In the genomic region with DNA sequence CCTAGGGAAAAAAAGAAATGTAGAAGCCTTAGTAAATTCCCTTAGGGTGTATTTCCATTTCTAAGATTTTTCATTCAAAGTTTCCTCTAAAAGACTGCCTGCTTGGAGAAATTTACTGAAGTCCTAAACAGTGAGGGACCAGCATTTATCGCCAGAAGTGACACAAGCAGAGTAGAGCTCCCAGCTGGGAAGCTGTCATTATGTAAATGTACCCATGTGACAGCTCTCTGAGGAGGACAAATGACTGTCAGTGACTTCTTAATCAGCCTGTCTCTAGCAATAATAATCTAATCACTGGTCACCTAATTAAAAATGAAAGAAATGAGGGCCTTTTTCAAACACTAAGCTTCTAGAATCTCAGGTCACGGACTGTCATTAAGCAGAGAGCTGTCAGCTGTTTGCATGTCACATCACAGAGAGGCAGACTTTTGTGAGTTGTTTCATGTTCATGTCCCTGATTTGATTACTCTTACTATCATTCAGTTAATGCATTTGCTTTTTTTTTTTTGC, we compare ENCODE assay signal across 22 cellular contexts.
A peak's percentile ranks its signal among the peaks of the same experiment; 100 is the strongest.
DNase-seq lines count a peak whose midpoint lies in the region; ATAC-seq and TF ChIP-seq lines count a peak whose summit lies in the region.
"Had no signal": no experiment of that assay in that cellular context is flagged by ENCODE, and none has a peak within 500 bp of the region (broad histone marks: within the 10 kb centered on the region; RNA-seq: fewer than 3 reads in every experiment).

No MANE protein-coding gene starts in this region.

- 0 out of 2 replicates have a peak, but pooled peaks cover under 1% of the 10 kb centered on the region for H3K9me3 ChIP-seq in OCI-LY1 (ENCODE audit: low read length)
- H3K9me3 ChIP-seq: SJSA1 had no signal

- no peaks in the 10 kb centered on the region for H3K9me2 ChIP-seq in OCI-LY1 (ENCODE audit: low read depth, low read length)

- H2AFZ ChIP-seq in OCI-LY1 (ENCODE audit: low read length) = peak overlapping the region; percentile 60; the same call in 1 of the 2 replicates

- H3K27me3 ChIP-seq in OCI-LY1 (ENCODE audit: insufficient read depth, low read length) = no peaks in the 10 kb centered on the region
- H3K27me3 ChIP-seq: BLaER1 treated with 17β-estradiol and CSF1 and Interleukin-3, amounts not matched to agents 10 nM and 100 nM; SJSA1 had no signal

- H4K20me1 ChIP-seq in OCI-LY1 (ENCODE audit: insufficient read depth, low read length) = no peaks in the 10 kb centered on the region
- H4K20me1 ChIP-seq: BLaER1 treated with 17β-estradiol and CSF1 and Interleukin-3, amounts not matched to agents 10 nM and 100 nM had no signal

- peaks cover 43% of the 10 kb centered on the region for H3K4me1 ChIP-seq in OCI-LY1 (ENCODE audit: insufficient read depth, low read length, severe bottlenecking)
- H3K4me1 ChIP-seq: Caco-2, SJSA1 had no signal

- peak overlapping the region; percentile 64 for H3K4me2 ChIP-seq in OCI-LY1 (ENCODE audit: low read length)

- TF ChIP-seq CTCF in OCI-LY1 (IDR thresholded peaks at IDR 0.05; ENCODE audit: low read length) = no peak

- no peaks in the 10 kb centered on the region for H3F3A ChIP-seq in OCI-LY1 (ENCODE audit: insufficient read depth, low read length)

- no peaks in the 10 kb centered on the region for H3K79me2 ChIP-seq in OCI-LY1 (ENCODE audit: insufficient read depth, low read length)

- H3K27ac ChIP-seq in OCI-LY1 (ENCODE audit: low read depth, low read length, poor library complexity, severe bottlenecking) = no peak overlapping the region
- H3K27ac ChIP-seq: SJSA1 had no signal

- H3K36me3 ChIP-seq in OCI-LY1 (ENCODE audit: insufficient read depth, low read length) = no peaks in the 10 kb centered on the region
- H3K36me3 ChIP-seq: BLaER1 treated with 17β-estradiol and CSF1 and Interleukin-3, amounts not matched to agents 10 nM and 100 nM; SJSA1 had no signal

- peak overlapping the region; percentile 28 for H3K4me3 ChIP-seq in OCI-LY1 (ENCODE audit: low read depth, low read length, poor library complexity, severe bottlenecking)
- H3K4me3 ChIP-seq: BLaER1 treated with 17β-estradiol and CSF1 and Interleukin-3, amounts not matched to agents 10 nM and 100 nM; SJSA1 had no signal

- peak; percentile 41 for DNase-seq in medulla oblongata (ENCODE audit: extremely low spot score)
- DNase-seq in retina = peak; percentile 68
- no peak for DNase-seq in NCI-H226
- DNase-seq in amniotic stem cell (lab: John Stamatoyannopoulos, UW) = no peak
- DNase-seq: ACHN; Caco-2; CD4-positive, alpha-beta memory T cell; DMS 273 treated with DMSO at 0.1 percent for 48 hours; DMS79 treated with DMSO at 0.1 percent for 48 hours; GOT3; NCI-H1417 treated with DMSO at 0.1 percent for 48 hours; NCI-H187 treated with DMSO at 0.1 percent for 48 hours; NCI-H2107; NCI-H69; SW 1271 had no signal

- ATAC-seq in GM18867 (IDR thresholded peaks at IDR 0.05; ENCODE audit: unreplicated experiment) = peak; percentile 44
- ATAC-seq in HG02870 (IDR thresholded peaks at IDR 0.05; ENCODE audit: unreplicated experiment) = no peak
- ATAC-seq: HCT116, Right ventricle myocardium inferior had no signal

- 0 out of 2 replicates have a peak overlapping the region, but pooled peaks have one; percentile 25 for H3K9ac ChIP-seq in OCI-LY1 (ENCODE audit: low read length)
- H3K9ac ChIP-seq: BLaER1 treated with 17β-estradiol and CSF1 and Interleukin-3, amounts not matched to agents 10 nM and 100 nM had no signal

Comparison
In these comparisons a context has a peak if more than half of its experiments do, and no peak if none do; other contexts are left out.
1. DNase-seq: peak in medulla oblongata (single experiment) and retina (single experiment); none in NCI-H226 (single experiment) and amniotic stem cell (single experiment).